Comparison of ENCODE assay signal across 23 cellular contexts in genomic region chr13:43360196-43360595, GRCh38.
"Had no signal": no experiment of that assay in that cellular context is flagged by ENCODE, and none has a peak within 500 bp of the region (broad histone marks: within the 10 kb centered on the region; RNA-seq: fewer than 3 reads in every experiment).

No MANE protein-coding gene starts in this region.

- H3K36me3 Mint-ChIP-seq: activated naive CD8-positive, alpha-beta T cell; memory B cell; stimulated activated memory B cell treated with anti-CD40 and anti-IgM and Interleukin-4, amounts not matched to agents 10 μg/mL and 1 μg/mL and 100 μg/mL, for 72 hours had no signal

- DNase-seq: activated CD4-positive, alpha-beta T cell treated with anti-CD3 and anti-CD28 coated beads, Interleukin-2, amount 50 U/mL, for 4 hours; activated CD8-positive, alpha-beta memory T cell treated with anti-CD3 and anti-CD28 coated beads for 24 hours; activated CD8-positive, alpha-beta memory T cell treated with anti-CD3 and anti-CD28 coated beads, Interleukin-2, amount 50 U/mL, for 4 hours; activated naive CD4-positive, alpha-beta T cell; activated T-cell treated with anti-CD3 and anti-CD28 coated beads, Interleukin-2, amount 50 U/mL, for 24 hours; adrenal gland; effector memory CD4-positive, alpha-beta T cell; left colon; nephron progenitor cell; occipital lobe; right lobe of liver; stimulated activated CD4-positive, alpha-beta T cell treated with anti-CD3 and anti-CD28 coated beads, Interleukin-15, amount 100 ng/mL, for 24 hours; T-helper 17 cell; trophoblast cell; uterus had no signal

- H3K4me1 ChIP-seq: breast epithelium, right lobe of liver, uterus had no signal

- H3K27me3 ChIP-seq: adrenal gland, breast epithelium, right lobe of liver, uterus had no signal

- H3K9me3 ChIP-seq: adrenal gland, breast epithelium, right lobe of liver, uterus had no signal

- H3K27ac ChIP-seq: adrenal gland, breast epithelium, right lobe of liver, skin epidermis, uterus had no signal

- H3K4me3 Mint-ChIP-seq: activated naive CD8-positive, alpha-beta T cell; activated T-cell treated with anti-CD3 and anti-CD28 coated beads, Interleukin-2, amount 50 U/mL, for 24 hours; activated T-helper 17 cell treated with anti-CD3 and anti-CD28 coated beads, Interleukin-2, amount 50 U/mL, for 72 hours; central memory CD8-positive, alpha-beta T cell; memory B cell; nephron progenitor cell; stimulated activated memory B cell treated with anti-CD40 and anti-IgM and Interleukin-4, amounts not matched to agents 10 μg/mL and 1 μg/mL and 100 μg/mL, for 72 hours; T-helper 17 cell had no signal

- ATAC-seq: activated T-helper 17 cell treated with anti-CD3 and anti-CD28 coated beads, Interleukin-2, amount 50 U/mL, for 72 hours; esophagus mucosa; left colon; right lobe of liver; stimulated activated memory B cell treated with anti-CD40 and anti-IgM and Interleukin-4, amounts not matched to agents 10 μg/mL and 1 μg/mL and 100 μg/mL, for 72 hours; T-helper 17 cell had no signal

- H3K9me3 Mint-ChIP-seq: activated T-cell treated with anti-CD3 and anti-CD28 coated beads, Interleukin-2, amount 50 U/mL, for 24 hours; activated T-helper 17 cell treated with anti-CD3 and anti-CD28 coated beads, Interleukin-2, amount 50 U/mL, for 72 hours; central memory CD8-positive, alpha-beta T cell; memory B cell; nephron progenitor cell; stimulated activated memory B cell treated with anti-CD40 and anti-IgM and Interleukin-4, amounts not matched to agents 10 μg/mL and 1 μg/mL and 100 μg/mL, for 72 hours had no signal

- H3K27me3 Mint-ChIP-seq: activated naive CD8-positive, alpha-beta T cell; activated T-cell treated with anti-CD3 and anti-CD28 coated beads, Interleukin-2, amount 50 U/mL, for 24 hours; activated T-helper 17 cell treated with anti-CD3 and anti-CD28 coated beads, Interleukin-2, amount 50 U/mL, for 72 hours; central memory CD8-positive, alpha-beta T cell; memory B cell; stimulated activated memory B cell treated with anti-CD40 and anti-IgM and Interleukin-4, amounts not matched to agents 10 μg/mL and 1 μg/mL and 100 μg/mL, for 72 hours; T-helper 17 cell had no signal

- H3K27ac Mint-ChIP-seq: activated naive CD8-positive, alpha-beta T cell; activated T-cell treated with anti-CD3 and anti-CD28 coated beads, Interleukin-2, amount 50 U/mL, for 24 hours; activated T-helper 17 cell treated with anti-CD3 and anti-CD28 coated beads, Interleukin-2, amount 50 U/mL, for 72 hours; memory B cell; nephron progenitor cell; stimulated activated memory B cell treated with anti-CD40 and anti-IgM and Interleukin-4, amounts not matched to agents 10 μg/mL and 1 μg/mL and 100 μg/mL, for 72 hours; T-helper 17 cell had no signal

- H3K36me3 ChIP-seq: adrenal gland, breast epithelium, right lobe of liver, uterus had no signal

- H3K4me3 ChIP-seq: adrenal gland, breast epithelium, right lobe of liver, skin epidermis, uterus had no signal

- H3K4me1 Mint-ChIP-seq: activated T-helper 17 cell treated with anti-CD3 and anti-CD28 coated beads, Interleukin-2, amount 50 U/mL, for 72 hours; central memory CD8-positive, alpha-beta T cell; memory B cell; stimulated activated memory B cell treated with anti-CD40 and anti-IgM and Interleukin-4, amounts not matched to agents 10 μg/mL and 1 μg/mL and 100 μg/mL, for 72 hours; T-helper 17 cell had no signal
